ENCODE assay signal across 36 cellular contexts in the genomic region with DNA sequence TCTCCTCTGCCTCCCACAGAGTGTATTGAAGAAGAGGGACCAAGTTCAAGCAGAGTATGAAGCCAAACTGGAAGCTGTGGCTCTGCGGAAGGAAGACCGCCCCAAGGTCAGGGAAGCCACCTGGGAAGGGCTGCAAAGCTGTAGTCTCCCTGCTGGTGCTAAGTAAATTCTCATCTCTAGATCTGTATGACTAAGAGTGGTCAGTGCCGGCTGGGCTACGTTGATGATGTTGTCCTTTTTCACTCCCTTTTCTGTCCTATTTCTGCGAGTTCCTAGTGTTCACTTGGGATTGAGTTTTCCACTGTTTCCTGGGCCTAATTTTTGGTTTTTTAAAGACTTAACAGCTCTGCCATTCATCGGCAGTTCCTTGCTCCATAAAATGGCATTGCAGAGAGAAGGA. TPM values are rescaled to one million over a fixed set of nuclear protein-coding genes. Genes with fewer than 3 reads are reported as not detected.
"Had no signal": no experiment of that assay in that cellular context is flagged by ENCODE, and none has a peak within 500 bp of the region (broad histone marks: within the 10 kb centered on the region; RNA-seq: fewer than 3 reads in every experiment).

No MANE protein-coding gene starts in this region.

- H3K9me3 ChIP-seq: ascending aorta, breast epithelium, esophagus muscularis mucosa, gastroesophageal sphincter, heart right ventricle had no signal

- H3K36me3 ChIP-seq: breast epithelium, cardiac muscle cell had no signal

- H3K36me3 Mint-ChIP-seq: activated CD8-positive, alpha-beta memory T cell treated with anti-CD3 and anti-CD28 coated beads, Interleukin-2, amount 10 ng/mL, durations not matched to agents 7 days and 5 days had no signal

- H3K4me1 ChIP-seq: ascending aorta, breast epithelium, esophagus muscularis mucosa, gastroesophageal sphincter had no signal

- H3K27me3 ChIP-seq: ascending aorta, breast epithelium, cardiac muscle cell, esophagus muscularis mucosa, gastroesophageal sphincter, heart right ventricle had no signal

- H3K27ac Mint-ChIP-seq: activated CD4-positive, alpha-beta memory T cell treated with anti-CD3 and anti-CD28 coated beads for 36 hours; activated CD4-positive, alpha-beta T cell treated with anti-CD3 and anti-CD28 coated beads for 36 hours; activated CD4-positive, alpha-beta T cell treated with anti-CD3 and anti-CD28 coated beads, Interleukin-2, amount 10 ng/mL, durations not matched to agents 24 days and 14 days; activated CD8-positive, alpha-beta memory T cell treated with anti-CD3 and anti-CD28 coated beads, Interleukin-2, amount 10 ng/mL, durations not matched to agents 7 days and 5 days; activated CD8-positive, alpha-beta T cell treated with anti-CD3 and anti-CD28 coated beads, Interleukin-2, amount 10 ng/mL, durations not matched to agents 7 days and 5 days; activated naive CD4-positive, alpha-beta T cell treated with anti-CD3 and anti-CD28 coated beads, Interleukin-2, amount 10 ng/mL, durations not matched to agents 7 days and 5 days; activated naive CD4-positive, alpha-beta T cell treated with anti-CD3 and anti-CD28 coated beads, Interleukin-2, amount 50 U/mL, for 72 hours; activated naive CD8-positive, alpha-beta T cell treated with anti-CD3 and anti-CD28 coated beads, Interleukin-2, amount 10 ng/mL, durations not matched to agents 7 days and 5 days; activated T-helper 1 cell treated with anti-CD3 and anti-CD28 coated beads, Interleukin-12 subunit alpha, Interleukin-12 subunit beta, Interleukin-2, Interleukin-4 antibody, amounts not matched to agents 30 ng/mL and 10 ng/mL and 1 ng/mL, durations not matched to agents 14 hours and 24 hours and 36 hours; activated T-helper 2 cell treated with anti-CD3 and anti-CD28 coated beads, Interferon-gamma antibody, Interleukin-2, Interleukin-4, amounts not matched to agents 10 μg/mL and 5 μg/mL and 100 μg/mL, durations not matched to agents 14 hours and 24 hours and 36 hours; brain; T-helper 17 cell; T-helper 2 cell treated with Interferon-gamma antibody and Interleukin-4, amounts not matched to agents 5 μg/mL and 100 μg/mL, for 36 hours had no signal

- DNase-seq: activated CD4-positive, alpha-beta memory T cell treated with anti-CD3 and anti-CD28 coated beads for 36 hours; activated CD4-positive, alpha-beta T cell treated with anti-CD3 and anti-CD28 coated beads for 36 hours; activated CD4-positive, alpha-beta T cell treated with anti-CD3 and anti-CD28 coated beads, Interleukin-2, amount 10 ng/mL, durations not matched to agents 24 days and 14 days; activated CD4-positive, CD25-positive, alpha-beta regulatory T cell; activated CD4-positive, CD25-positive, alpha-beta regulatory T cell treated with anti-CD3 and anti-CD28 coated beads, Interleukin-2, amount 50 U/mL, for 72 hours; activated CD8-positive, alpha-beta memory T cell treated with anti-CD3 and anti-CD28 coated beads, Interleukin-2, amount 10 ng/mL, durations not matched to agents 7 days and 5 days; activated CD8-positive, alpha-beta memory T cell treated with anti-CD3 and anti-CD28 coated beads, Interleukin-2, amount 50 U/mL, for 4 hours; activated CD8-positive, alpha-beta T cell treated with anti-CD3 and anti-CD28 coated beads, Interleukin-2, amount 10 ng/mL, durations not matched to agents 7 days and 5 days; activated effector memory CD4-positive, alpha-beta T cell treated with anti-CD3 and anti-CD28 coated beads, Interleukin-2, amount 50 U/mL, for 16 hours; activated naive CD4-positive, alpha-beta T cell treated with anti-CD3 and anti-CD28 coated beads, Interleukin-2, amount 10 ng/mL, durations not matched to agents 7 days and 5 days; activated naive CD8-positive, alpha-beta T cell treated with anti-CD3 and anti-CD28 coated beads, Interleukin-2, amount 10 ng/mL, durations not matched to agents 7 days and 5 days; activated T-cell treated with anti-CD3 and anti-CD28 coated beads, Interleukin-2, amount 50 U/mL, for 1 hour; activated T-cell treated with anti-CD3 and anti-CD28 coated beads, Interleukin-2, amount 50 U/mL, for 48 hours; cortex of kidney; dermis blood vessel endothelial cell; effector CD4-positive, alpha-beta T cell; effector memory CD8-positive, alpha-beta T cell; erythroblast; foreskin melanocyte; heart right ventricle; T-helper 1 cell; T-helper 17 cell; T1000 had no signal

- H3K27me3 Mint-ChIP-seq: activated CD4-positive, alpha-beta memory T cell treated with anti-CD3 and anti-CD28 coated beads for 36 hours; activated CD4-positive, alpha-beta T cell treated with anti-CD3 and anti-CD28 coated beads for 36 hours; activated CD4-positive, alpha-beta T cell treated with anti-CD3 and anti-CD28 coated beads, Interleukin-2, amount 10 ng/mL, durations not matched to agents 24 days and 14 days; activated CD8-positive, alpha-beta memory T cell treated with anti-CD3 and anti-CD28 coated beads, Interleukin-2, amount 10 ng/mL, durations not matched to agents 7 days and 5 days; activated naive CD4-positive, alpha-beta T cell treated with anti-CD3 and anti-CD28 coated beads, Interleukin-2, amount 10 ng/mL, durations not matched to agents 7 days and 5 days; activated naive CD8-positive, alpha-beta T cell treated with anti-CD3 and anti-CD28 coated beads, Interleukin-2, amount 10 ng/mL, durations not matched to agents 7 days and 5 days; central memory CD8-positive, alpha-beta T cell; effector memory CD8-positive, alpha-beta T cell; T-helper 17 cell had no signal

- H3K9me3 Mint-ChIP-seq: activated CD4-positive, alpha-beta memory T cell treated with anti-CD3 and anti-CD28 coated beads for 36 hours; activated CD4-positive, alpha-beta T cell treated with anti-CD3 and anti-CD28 coated beads, Interleukin-2, amount 10 ng/mL, durations not matched to agents 24 days and 14 days; activated naive CD4-positive, alpha-beta T cell treated with anti-CD3 and anti-CD28 coated beads, Interleukin-2, amount 10 ng/mL, durations not matched to agents 7 days and 5 days; activated naive CD4-positive, alpha-beta T cell treated with anti-CD3 and anti-CD28 coated beads, Interleukin-2, amount 50 U/mL, for 72 hours; activated naive CD8-positive, alpha-beta T cell treated with anti-CD3 and anti-CD28 coated beads, Interleukin-2, amount 10 ng/mL, durations not matched to agents 7 days and 5 days; activated T-helper 1 cell treated with anti-CD3 and anti-CD28 coated beads, Interleukin-12 subunit alpha, Interleukin-12 subunit beta, Interleukin-2, Interleukin-4 antibody, amounts not matched to agents 30 ng/mL and 10 ng/mL and 1 ng/mL, durations not matched to agents 14 hours and 24 hours and 36 hours; activated T-helper 2 cell treated with anti-CD3 and anti-CD28 coated beads, Interferon-gamma antibody, Interleukin-2, Interleukin-4, amounts not matched to agents 10 μg/mL and 5 μg/mL and 100 μg/mL, durations not matched to agents 14 hours and 24 hours and 36 hours; central memory CD8-positive, alpha-beta T cell; effector memory CD8-positive, alpha-beta T cell; T-helper 2 cell treated with Interferon-gamma antibody and Interleukin-4, amounts not matched to agents 5 μg/mL and 100 μg/mL, for 36 hours had no signal

- H3K4me3 Mint-ChIP-seq: activated CD4-positive, alpha-beta memory T cell treated with anti-CD3 and anti-CD28 coated beads for 36 hours; activated CD4-positive, alpha-beta T cell treated with anti-CD3 and anti-CD28 coated beads for 36 hours; activated CD4-positive, alpha-beta T cell treated with anti-CD3 and anti-CD28 coated beads, Interleukin-2, amount 10 ng/mL, durations not matched to agents 24 days and 14 days; activated CD8-positive, alpha-beta memory T cell treated with anti-CD3 and anti-CD28 coated beads, Interleukin-2, amount 10 ng/mL, durations not matched to agents 7 days and 5 days; activated CD8-positive, alpha-beta T cell treated with anti-CD3 and anti-CD28 coated beads, Interleukin-2, amount 10 ng/mL, durations not matched to agents 7 days and 5 days; activated naive CD4-positive, alpha-beta T cell treated with anti-CD3 and anti-CD28 coated beads, Interleukin-2, amount 10 ng/mL, durations not matched to agents 7 days and 5 days; activated naive CD8-positive, alpha-beta T cell treated with anti-CD3 and anti-CD28 coated beads, Interleukin-2, amount 10 ng/mL, durations not matched to agents 7 days and 5 days; activated T-helper 1 cell treated with anti-CD3 and anti-CD28 coated beads, Interleukin-12 subunit alpha, Interleukin-12 subunit beta, Interleukin-2, Interleukin-4 antibody, amounts not matched to agents 30 ng/mL and 10 ng/mL and 1 ng/mL, durations not matched to agents 14 hours and 24 hours and 36 hours; brain; central memory CD8-positive, alpha-beta T cell; effector memory CD8-positive, alpha-beta T cell; T-helper 17 cell; T-helper 2 cell treated with Interferon-gamma antibody and Interleukin-4, amounts not matched to agents 5 μg/mL and 100 μg/mL, for 36 hours had no signal

- H3K27ac ChIP-seq: ascending aorta, breast epithelium, cardiac muscle cell, esophagus muscularis mucosa, gastroesophageal sphincter, heart right ventricle had no signal

- H3K4me3 ChIP-seq: ascending aorta, breast epithelium, cardiac muscle cell, esophagus muscularis mucosa, gastroesophageal sphincter, heart right ventricle had no signal

RNA-seq across cellular contexts. Expression of a gene that starts 39.8 kb away (rescaled TPM):
- total RNA-seq: activated CD4-positive, alpha-beta memory T cell treated with anti-CD3 and anti-CD28 coated beads for 36 hours; activated CD4-positive, alpha-beta T cell treated with anti-CD3 and anti-CD28 coated beads for 36 hours; activated CD4-positive, alpha-beta T cell treated with anti-CD3 and anti-CD28 coated beads, Interleukin-2, amount 10 ng/mL, durations not matched to agents 24 days and 14 days; activated CD8-positive, alpha-beta memory T cell treated with anti-CD3 and anti-CD28 coated beads for 36 hours; activated CD8-positive, alpha-beta memory T cell treated with anti-CD3 and anti-CD28 coated beads, Interleukin-2, amount 10 ng/mL, durations not matched to agents 7 days and 5 days; activated CD8-positive, alpha-beta T cell treated with anti-CD3 and anti-CD28 coated beads, Interleukin-2, amount 10 ng/mL, durations not matched to agents 7 days and 5 days; activated naive CD4-positive, alpha-beta T cell treated with anti-CD3 and anti-CD28 coated beads, Interleukin-2, amount 50 U/mL, for 72 hours; activated naive CD8-positive, alpha-beta T cell treated with anti-CD3 and anti-CD28 coated beads, Interleukin-2, amount 10 ng/mL, durations not matched to agents 7 days and 5 days; activated T-helper 1 cell treated with anti-CD3 and anti-CD28 coated beads, Interleukin-12 subunit alpha, Interleukin-12 subunit beta, Interleukin-2, Interleukin-4 antibody, amounts not matched to agents 30 ng/mL and 10 ng/mL and 1 ng/mL, durations not matched to agents 14 hours and 24 hours and 36 hours; activated T-helper 2 cell treated with anti-CD3 and anti-CD28 coated beads, Interferon-gamma antibody, Interleukin-2, Interleukin-4, amounts not matched to agents 10 μg/mL and 5 μg/mL and 100 μg/mL, durations not matched to agents 14 hours and 24 hours and 36 hours; ascending aorta; cardiac muscle cell; dermis blood vessel endothelial cell; glomerular endothelial cell had no signal
